ENCODE assay signal across 2 cellular contexts in genomic region chr17:30450125-30451027, GRCh38.
A peak's percentile ranks its signal among the peaks of the same experiment; 100 is the strongest.
TF ChIP-seq lines count a peak whose summit lies in the region.

No MANE protein-coding gene starts in this region.

TF ChIP-seq in IMR-90, 13 proteins besides CTCF, POLR2A, EP300 and RAD21:
- peak; percentile 69 for TF ChIP-seq CEBPB (IDR thresholded peaks at IDR 0.05; ENCODE audit: low read depth, low read length)
- no peak for TF ChIP-seq FOS (IDR thresholded peaks at IDR 0.05; ENCODE audit: low read depth, low read length)

TF ChIP-seq in liver, 16 proteins besides CTCF, POLR2A, EP300 and RAD21:
- TF ChIP-seq TAF1 (conservative IDR thresholded peaks at IDR 0.05) (no peak), HNF4A (conservative IDR thresholded peaks at IDR 0.05) (peak; percentile 85 to 92), RXRA (IDR thresholded peaks at IDR 0.05) (peak; percentile 73 to 76), FOXA1 (IDR thresholded peaks at IDR 0.05) (peak; percentile 16), NR2F2 (IDR thresholded peaks at IDR 0.05) (no peak), FOXA2 (IDR thresholded peaks at IDR 0.05) (peak; percentile 45), EGR1 (IDR thresholded peaks at IDR 0.05; ENCODE audit: low read depth in 2 of 2) (no peak), JUND (IDR thresholded peaks at IDR 0.05) (peak; percentile 84 to 90), YY1 (IDR thresholded peaks at IDR 0.05) (peak; percentile 57), HNF4G (IDR thresholded peaks at IDR 0.05) (peak; percentile 68), SP1 (IDR thresholded peaks at IDR 0.05) (peak; percentile 79), ZBTB33 (IDR thresholded peaks at IDR 0.05) (peak; percentile 51)
- TF ChIP-seq, protein P1, sequence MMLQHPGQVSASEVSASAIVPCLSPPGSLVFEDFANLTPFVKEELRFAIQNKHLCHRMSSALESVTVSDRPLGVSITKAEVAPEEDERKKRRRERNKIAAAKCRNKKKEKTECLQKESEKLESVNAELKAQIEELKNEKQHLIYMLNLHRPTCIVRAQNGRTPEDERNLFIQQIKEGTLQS (IDR thresholded peaks at IDR 0.05) = peak; percentile 66
- TF ChIP-seq, protein P2, sequence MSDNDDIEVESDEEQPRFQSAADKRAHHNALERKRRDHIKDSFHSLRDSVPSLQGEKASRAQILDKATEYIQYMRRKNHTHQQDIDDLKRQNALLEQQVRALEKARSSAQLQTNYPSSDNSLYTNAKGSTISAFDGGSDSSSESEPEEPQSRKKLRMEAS (IDR thresholded peaks at IDR 0.05) = no peak
